Comparison of ENCODE assay signal across 8 cellular contexts in the genomic region with DNA sequence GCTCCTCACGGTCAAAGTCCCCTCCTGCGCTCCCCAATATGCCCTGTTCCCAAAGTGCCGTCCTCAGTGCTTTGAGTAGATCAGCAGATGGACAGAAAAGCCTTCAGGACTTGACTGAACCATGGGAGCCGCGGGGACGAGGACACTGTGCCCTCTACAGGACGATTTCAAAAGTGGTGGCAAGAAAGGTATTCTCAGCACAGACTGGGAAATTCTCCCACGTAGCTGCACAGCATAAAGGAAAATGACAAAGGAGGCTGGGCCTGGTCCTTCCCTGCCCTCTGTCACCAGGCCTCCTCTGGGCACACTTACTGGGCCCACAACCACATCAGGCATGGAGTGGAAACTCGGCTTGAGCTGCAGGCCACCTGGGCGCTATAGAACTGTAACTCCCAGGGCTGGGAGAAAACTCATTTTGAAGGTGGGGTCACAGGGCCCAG. TPM values are rescaled to one million over a fixed set of nuclear protein-coding genes. Genes with fewer than 3 reads are reported as not detected.
DNase-seq lines count a peak whose midpoint lies in the region; ATAC-seq and TF ChIP-seq lines count a peak whose summit lies in the region.

No MANE protein-coding gene starts in this region.

- TF ChIP-seq CTCF in heart right ventricle (IDR thresholded peaks at IDR 0.05) (peak; percentile 55 to 82 (median 76)), retinal pigment epithelial cell (conservative IDR thresholded peaks at IDR 0.05; ENCODE audit: low read depth, low read length) (peak; percentile 81)

- H3K27me3 ChIP-seq in SJCRH30 = no peaks in the 10 kb centered on the region
- H3K27me3 ChIP-seq in heart right ventricle = no peaks in the 10 kb centered on the region

- H3K9me3 ChIP-seq in SJCRH30 (replicated peaks) (no peaks in the 10 kb centered on the region), heart right ventricle (no peaks in the 10 kb centered on the region)

- intact Hi-C loops in heart right ventricle (cut with DNase I) = loop anchor here in 8 of 10 donors (1.0 to 10.0 kb wide), 5 partner anchors 55 to 97 kb away; no protein-coding TSS in a partner anchor

- H3K4me1 Mint-ChIP-seq in activated naive CD8-positive, alpha-beta T cell treated with anti-CD3 and anti-CD28 coated beads, Interleukin-2, amount 10 ng/mL, durations not matched to agents 7 days and 5 days = peaks cover 2% of the 10 kb centered on the region

- H3K9me3 Mint-ChIP-seq in activated naive CD8-positive, alpha-beta T cell treated with anti-CD3 and anti-CD28 coated beads, Interleukin-2, amount 10 ng/mL, durations not matched to agents 7 days and 5 days = no peaks in the 10 kb centered on the region

- H3K4me3 ChIP-seq in SJCRH30 (no peak overlapping the region), heart right ventricle (no peak overlapping the region), retinal pigment epithelial cell (ENCODE audit: low read length) (no peak overlapping the region)

- WGBS in heart right ventricle, 2 donors = 24 to 28% methylated on average over 10 of the region's 10 CpGs

- H3K4me1 ChIP-seq in SJCRH30 = no peaks in the 10 kb centered on the region
- peaks cover 0 to 20% (median 4%) of the 10 kb centered on the region in 9 donors for H3K4me1 ChIP-seq in heart right ventricle

- H3K4me3 Mint-ChIP-seq in activated naive CD8-positive, alpha-beta T cell treated with anti-CD3 and anti-CD28 coated beads, Interleukin-2, amount 10 ng/mL, durations not matched to agents 7 days and 5 days = no peak overlapping the region

- H3K36me3 Mint-ChIP-seq in activated naive CD8-positive, alpha-beta T cell treated with anti-CD3 and anti-CD28 coated beads, Interleukin-2, amount 10 ng/mL, durations not matched to agents 7 days and 5 days = no peaks in the 10 kb centered on the region

- DNase-seq in DMS53 (lab: John Stamatoyannopoulos, UW) (peak; percentile 76), HuH-7 (ENCODE audit: low spot score) (peak; percentile 72), SJCRH30 (peak; percentile 38 to 66), heart right ventricle (peak; percentile 46 to 64), retinal pigment epithelial cell (ENCODE audit: low read depth) (no peak)
- peak; percentile 50 for DNase-seq in activated naive CD8-positive, alpha-beta T cell treated with anti-CD3 and anti-CD28 coated beads, Interleukin-2, amount 10 ng/mL, durations not matched to agents 7 days and 5 days

- H3K27me3 Mint-ChIP-seq in activated naive CD8-positive, alpha-beta T cell treated with anti-CD3 and anti-CD28 coated beads, Interleukin-2, amount 10 ng/mL, durations not matched to agents 7 days and 5 days = no peaks in the 10 kb centered on the region

- H3K27ac Mint-ChIP-seq in activated naive CD8-positive, alpha-beta T cell treated with anti-CD3 and anti-CD28 coated beads, Interleukin-2, amount 10 ng/mL, durations not matched to agents 7 days and 5 days = no peak overlapping the region

- H3K27ac ChIP-seq in SJCRH30 (no peak overlapping the region), heart right ventricle (peak overlapping the region in 1 of 10 donors; percentile 14)

- POLR2A ChIA-PET in activated naive CD8-positive, alpha-beta T cell treated with anti-CD3 and anti-CD28 coated beads, Interleukin-2, amount 10 ng/mL, durations not matched to agents 7 days and 5 days (lab: Charles Lee) = interaction anchor here (1.2 kb wide), 1 partner anchor 95 kb away, joined by 4 read pairs; no protein-coding TSS in a partner anchor

- ATAC-seq in GM21360 (IDR thresholded peaks at IDR 0.05; ENCODE audit: unreplicated experiment) (peak; percentile 77), heart right ventricle (peak; percentile 80 to 94 (median 90)), HG03025 (IDR thresholded peaks at IDR 0.05; ENCODE audit: low FRiP score, unreplicated experiment) (no peak)
- peak; percentile 83 for ATAC-seq in activated naive CD8-positive, alpha-beta T cell treated with anti-CD3 and anti-CD28 coated beads, Interleukin-2, amount 10 ng/mL, durations not matched to agents 7 days and 5 days (ENCODE audit: low read depth)

- H3K36me3 ChIP-seq in SJCRH30 (no peaks in the 10 kb centered on the region), heart right ventricle (no peaks in the 10 kb centered on the region)

RNA-seq across cellular contexts. Expression of a gene that starts 16.7 kb away (rescaled TPM):
- 19.8 and 19.9 TPM in 2 replicates for total RNA-seq in SJCRH30 (2014; rRNA removed; shearing (Covaris generic))
- total RNA-seq in activated naive CD8-positive, alpha-beta T cell treated with anti-CD3 and anti-CD28 coated beads, Interleukin-2, amount 10 ng/mL, durations not matched to agents 7 days and 5 days = 10 to 100 TPM; 30.6 to 32.2 TPM
- total RNA-seq in heart right ventricle = 10 to 100 TPM; 15.4 to 27.2 (median 19.9) TPM
- 1 to 10 TPM; 5.4 to 5.6 TPM for polyA plus RNA-seq in heart right ventricle
